8 cellular contexts compared by ENCODE assay signal in genomic region chr18:6219116-6219717, GRCh38.
DNase-seq lines count a peak whose midpoint lies in the region; ATAC-seq and TF ChIP-seq lines count a peak whose summit lies in the region.

No MANE protein-coding gene starts in this region.

- no peak overlapping the region for H3K4me3 ChIP-seq in foreskin fibroblast (ENCODE audit: low read depth in 1 of 2, low read length in 2 of 2)

- ATAC-seq in GM21576 (IDR thresholded peaks at IDR 0.05; ENCODE audit: unreplicated experiment) = no peak

- CTCF ChIA-PET in HEK293T (lab: Yijun Ruan, JAX) = interaction anchor here (1.0 to 1.1 kb wide), 3 partner anchors 20 to 138 kb away, joined by 3 read pairs; no protein-coding TSS in a partner anchor

- POLR2A ChIA-PET in HEK293T (lab: Yijun Ruan, JAX) = no interaction called here

- DNase-seq in Daoy (ENCODE audit: low read depth) (peak; percentile 54), HEK293T (ENCODE audit: extremely low spot score) (peak; percentile 67), RPMI8226 (peak; percentile 40), foreskin fibroblast (peak; percentile 4 to 44), pons (ENCODE audit: low spot score) (peak; percentile 55)
- no peak for DNase-seq in activated naive CD4-positive, alpha-beta T cell (lab: John Stamatoyannopoulos, UW)
- no peak for DNase-seq in activated effector memory CD4-positive, alpha-beta T cell treated with anti-CD3 and anti-CD28 coated beads, Interleukin-2, amount 50 U/mL, for 16 hours

- TF ChIP-seq CTCF in foreskin fibroblast (IDR thresholded peaks at IDR 0.05; ENCODE audit: low read depth, low read length) = peak; percentile 85

TF ChIP-seq in HEK293T, 16 proteins besides CTCF, POLR2A, EP300 and RAD21:
- TF ChIP-seq NFRKB (IDR thresholded peaks at IDR 0.05) = no peak
- TF ChIP-seq L3MBTL2 (conservative IDR thresholded peaks at IDR 0.05) = no peak
- TF ChIP-seq ZNF384 (IDR thresholded peaks at IDR 0.05) = no peak
- no peak for TF ChIP-seq FOXA1 (IDR thresholded peaks at IDR 0.05)
- no peak for TF ChIP-seq FOXM1 (IDR thresholded peaks at IDR 0.05; ENCODE audit: borderline replicate concordance)

Comparison
In these comparisons a context has a peak if more than half of its experiments do, and no peak if none do; other contexts are left out.
1. DNase-seq: peak in Daoy (single experiment), HEK293T (single experiment), RPMI8226 (single experiment), foreskin fibroblast (2 of 2) and pons (single experiment); none in activated naive CD4-positive, alpha-beta T cell (0 of 4) and activated effector memory CD4-positive, alpha-beta T cell treated with anti-CD3 and anti-CD28 coated beads, Interleukin-2, amount 50 U/mL, for 16 hours (single experiment).